In the genomic region with DNA sequence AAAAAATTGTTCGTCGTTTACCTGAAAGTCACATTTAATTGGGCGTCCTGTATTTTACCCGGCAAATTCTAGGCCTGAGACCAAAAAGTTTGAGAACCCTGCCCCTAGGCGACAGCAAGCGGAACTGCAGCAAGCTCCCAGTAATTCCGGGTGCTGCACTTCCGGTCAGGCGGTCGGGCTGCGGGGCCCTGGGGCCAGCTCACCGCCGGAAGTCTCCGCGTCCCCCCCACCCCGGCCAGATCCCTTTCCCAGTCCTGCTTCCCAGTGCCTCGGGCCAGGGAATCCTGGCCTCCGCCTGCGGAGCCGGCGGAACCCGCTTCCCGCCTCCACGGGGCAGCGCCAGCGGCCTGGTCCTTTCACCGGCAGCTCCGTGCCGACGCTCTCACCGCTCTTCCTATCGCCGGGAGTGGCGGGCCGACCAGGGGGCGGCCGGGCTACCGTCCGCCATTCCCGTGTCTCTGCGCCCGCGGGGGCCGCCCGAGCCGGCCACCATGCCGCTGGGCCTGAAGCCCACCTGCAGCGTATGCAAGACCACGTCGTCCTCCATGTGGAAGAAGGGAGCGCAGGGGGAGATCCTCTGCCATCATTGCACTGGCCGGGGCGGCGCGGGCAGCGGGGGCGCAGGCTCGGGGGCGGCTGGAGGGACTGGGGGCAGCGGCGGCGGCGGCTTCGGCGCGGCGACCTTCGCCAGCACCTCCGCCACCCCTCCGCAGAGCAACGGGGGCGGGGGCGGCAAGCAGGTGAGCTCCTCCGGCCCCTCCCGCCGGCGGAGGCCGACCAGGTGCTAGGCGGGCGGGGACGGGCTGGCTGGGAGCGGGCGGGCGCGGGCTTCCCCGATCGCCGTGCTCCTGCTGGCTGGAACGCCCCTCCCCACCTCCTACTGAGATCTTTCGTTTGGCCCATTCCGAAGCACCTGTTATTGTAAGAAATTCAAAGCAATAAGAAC, we compare ENCODE assay signal across 1 cellular context.
A peak's percentile ranks its signal among the peaks of the same experiment; 100 is the strongest.
TF ChIP-seq lines count a peak whose summit lies in the region.

Gene GATAD1 (plus strand): TSS at position 244 of the 946 bp plus-strand sequence. CDS start 248 bp downstream, at position 492.

TF ChIP-seq in GM12878, 131 proteins besides CTCF, POLR2A, EP300 and RAD21 (continued from another document):
- TF ChIP-seq PRDM15 (CRISPR knock-in tag; IDR thresholded peaks at IDR 0.05), result no peak
- no peak for TF ChIP-seq CHD4 (IDR thresholded peaks at IDR 0.05)
- no peak for TF ChIP-seq SKIL (IDR thresholded peaks at IDR 0.05; ENCODE audit: low read depth, poor library complexity, severe bottlenecking)
- TF ChIP-seq MLLT1 (IDR thresholded peaks at IDR 0.05), result no peak
- peak; percentile 58; the same call in 1 of the 2 replicates for TF ChIP-seq SPI1 (IDR thresholded peaks at IDR 0.05; ENCODE audit: borderline replicate concordance, insufficient read depth, low read depth, low read length)
- TF ChIP-seq RCOR1 (conservative IDR thresholded peaks at IDR 0.05; ENCODE audit: low read depth, low read length), result no peak; the same call in 1 of the 2 replicates
- no peak for TF ChIP-seq BCLAF1 (IDR thresholded peaks at IDR 0.05)
- peak; percentile 66 for TF ChIP-seq E4F1 (IDR thresholded peaks at IDR 0.05; ENCODE audit: borderline replicate concordance, partially characterized antibody)
- no peak for TF ChIP-seq SMAD1 (IDR thresholded peaks at IDR 0.05; ENCODE audit: low read depth, partially characterized antibody)
- TF ChIP-seq MTA2 (IDR thresholded peaks at IDR 0.05; ENCODE audit: low read depth), result no peak
- no peak for TF ChIP-seq PML (IDR thresholded peaks at IDR 0.05; ENCODE audit: low read length)
- TF ChIP-seq MEF2B (IDR thresholded peaks at IDR 0.05; ENCODE audit: partially characterized antibody, poor library complexity, severe bottlenecking), result no peak
